ENCODE assay signal across 8 cellular contexts in the genomic region with DNA sequence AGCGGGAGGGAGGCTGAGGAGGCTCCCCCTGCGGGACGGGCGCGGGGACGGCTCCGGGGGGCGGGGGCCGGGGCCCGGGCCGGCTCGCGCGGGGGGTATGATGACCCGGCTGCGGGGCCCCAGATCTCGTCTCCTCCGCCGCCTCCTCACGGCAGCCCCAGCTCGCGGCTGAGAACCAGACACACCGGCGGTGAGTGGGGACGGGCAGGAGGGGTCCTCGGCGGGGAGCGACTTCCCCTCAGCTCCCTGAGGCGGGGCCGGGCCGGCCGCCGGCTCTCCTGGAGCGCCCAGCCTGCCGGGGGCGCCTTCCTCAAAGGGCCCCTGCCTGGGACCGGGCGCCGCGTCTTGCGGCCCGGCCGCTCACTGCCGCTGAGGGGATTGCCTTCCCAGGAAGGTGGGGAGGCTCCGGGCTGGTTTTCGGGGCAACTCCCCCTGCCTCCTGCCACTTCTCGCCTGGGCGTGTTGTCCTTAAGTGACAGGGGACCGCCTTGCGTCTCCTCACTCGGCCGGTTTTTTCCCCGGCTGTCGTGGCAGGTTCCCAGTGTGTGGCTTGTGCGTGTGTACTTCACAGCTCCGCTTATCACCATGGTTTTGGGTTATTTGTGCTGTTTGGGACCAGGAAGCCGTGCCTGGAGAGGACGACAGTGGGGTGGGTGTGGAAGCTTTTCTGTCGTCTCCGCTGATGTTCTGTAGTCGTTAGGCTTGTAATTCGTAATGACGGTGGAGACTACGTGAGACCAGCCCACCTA. TPM values are rescaled to one million over a fixed set of nuclear protein-coding genes. Genes with fewer than 3 reads are reported as not detected.
DNase-seq lines count a peak whose midpoint lies in the region; ATAC-seq and TF ChIP-seq lines count a peak whose summit lies in the region.

No MANE protein-coding gene starts in this region.

- no peaks in the 10 kb centered on the region for H3K9me3 Mint-ChIP-seq in dendritic cell treated with granulocyte-macrophage colony-stimulating factor and Interleukin-4, amounts not matched to agents 40 ng/mL and 50 ng/mL, for 4 days

- H3K9me3 ChIP-seq in lung (ENCODE audit: control insufficient read depth in 2 of 2, insufficient read depth in 1 of 2, low read length in 1 of 2) = no peaks in the 10 kb centered on the region

- H3K27ac ChIP-seq in lung (ENCODE audit: low read depth in 1 of 2, low read length in 1 of 2) = peak overlapping the region; percentile 95 to 100

- no peaks in the 10 kb centered on the region for H3K27me3 ChIP-seq in GM06990 (replicated peaks; ENCODE audit: control insufficient read depth, insufficient read depth, low read length)
- no peaks in the 10 kb centered on the region for H3K27me3 ChIP-seq in lung (ENCODE audit: control insufficient read depth, insufficient read depth)

- peak overlapping the region; percentile 98 for H3K27ac Mint-ChIP-seq in dendritic cell treated with granulocyte-macrophage colony-stimulating factor and Interleukin-4, amounts not matched to agents 40 ng/mL and 50 ng/mL, for 4 days

- TF ChIP-seq CTCF in GM06990 (IDR thresholded peaks at IDR 0.05; ENCODE audit: insufficient read depth, low read length, poor library complexity, severe bottlenecking) (peak; percentile 22), lung (IDR thresholded peaks at IDR 0.05; ENCODE audit: control extremely low read depth, extremely low read depth) (no peak)

- no peaks in the 10 kb centered on the region for H3K27me3 Mint-ChIP-seq in dendritic cell treated with granulocyte-macrophage colony-stimulating factor and Interleukin-4, amounts not matched to agents 40 ng/mL and 50 ng/mL, for 4 days

- H3K4me1 Mint-ChIP-seq in dendritic cell treated with granulocyte-macrophage colony-stimulating factor and Interleukin-4, amounts not matched to agents 40 ng/mL and 50 ng/mL, for 4 days (ENCODE audit: low read depth) = peaks cover 63% of the 10 kb centered on the region

- H3K36me3 Mint-ChIP-seq in dendritic cell treated with granulocyte-macrophage colony-stimulating factor and Interleukin-4, amounts not matched to agents 40 ng/mL and 50 ng/mL, for 4 days (ENCODE audit: low read depth) = peaks cover 34% of the 10 kb centered on the region

- intact Hi-C loops in dendritic cell treated with granulocyte-macrophage colony-stimulating factor and Interleukin-4, amounts not matched to agents 40 ng/mL and 50 ng/mL, for 4 days (cut with micrococcal nuclease) = loop anchor here (1.0 to 5.0 kb wide), 3 partner anchors 25 to 118 kb away; a partner anchor contains a TSS

- peak; percentile 69 for DNase-seq in GM06990 (ENCODE audit: extremely low read depth, insufficient read length)
- DNase-seq in KBM-7 = peak; percentile 62
- peak; percentile 32 to 57 for DNase-seq in activated CD4-positive, alpha-beta T cell treated with anti-CD3 and anti-CD28 coated beads, Interleukin-2, amount 50 U/mL, for 24 hours (ENCODE audit: low read depth in 1 of 2, low spot score in 1 of 2)
- peak; percentile 57 for DNase-seq in lung (ENCODE audit: low spot score)
- DNase-seq in stimulated activated CD8-positive, alpha-beta memory T cell treated with anti-CD3 and anti-CD28 coated beads, Interleukin-15, amount 100 ng/mL, for 1 hour (ENCODE audit: low read depth) = peak; percentile 27
- no peak for DNase-seq in putamen (ENCODE audit: low spot score)

- WGBS in lung, 2 donors = 0 to 1% methylated on average over 41 to 64 of the region's 64 CpGs

- H3K4me3 ChIP-seq in GM06990 (replicated peaks; ENCODE audit: low read depth, low read length) (peak overlapping the region; percentile 72), lung (peak overlapping the region; percentile 92)

- ATAC-seq in GM21619 (IDR thresholded peaks at IDR 0.05; ENCODE audit: unreplicated experiment) (peak; percentile 29), lung (ENCODE audit: insufficient read depth, low FRiP score) (peak; percentile 43)

- H3K4me3 Mint-ChIP-seq in dendritic cell treated with granulocyte-macrophage colony-stimulating factor and Interleukin-4, amounts not matched to agents 40 ng/mL and 50 ng/mL, for 4 days = peak overlapping the region; percentile 97

- in situ Hi-C loops in KBM-7 (cut with MboI; ENCODE audit: low pct_unique_long_range_greater_than_20kb, low sequenced_read_pairs) = no loop called here

- H3K36me3 ChIP-seq in GM06990 (ENCODE audit: control insufficient read depth, insufficient read depth, low read length) (no peaks in the 10 kb centered on the region), lung (ENCODE audit: control insufficient read depth in 2 of 2, insufficient read depth in 2 of 2, low read length in 2 of 2) (no peaks in the 10 kb centered on the region)

- H3K4me1 ChIP-seq in lung (ENCODE audit: control insufficient read depth in 2 of 2, insufficient read depth in 2 of 2, low read length in 2 of 2) = peaks cover 0 to 4% of the 10 kb centered on the region in 2 donors

RNA-seq across cellular contexts. Expression of a gene that starts 0.8 kb away (rescaled TPM):
- total RNA-seq in lung = 10 to 100 TPM; 84.1 to 87.2 TPM
- 10 to 100 TPM; 10.9 to 25.0 TPM for polyA plus RNA-seq in lung

RNA-seq across cellular contexts. Expression of a gene that starts 24.8 kb away (rescaled TPM):
- total RNA-seq in lung = 1 to 10 TPM; 4.9 to 7.8 TPM
- polyA plus RNA-seq in lung = 1 to 10 TPM; 2.6 to 5.5 TPM

RNA-seq across cellular contexts. Expression of a gene that starts 25.3 kb away (rescaled TPM):
- 10 to 100 TPM; 24.2 to 43.9 TPM for total RNA-seq in lung
- polyA plus RNA-seq in lung = 10 to 100 TPM; 12.8 to 13.5 TPM

RNA-seq across cellular contexts. Expression of a gene that starts 42.5 kb away (rescaled TPM):
- total RNA-seq in lung = 1 to 10 TPM; 3.2 to 3.3 TPM
- 1 to 10 TPM; 1.9 to 7.0 TPM for polyA plus RNA-seq in lung

RNA-seq across cellular contexts. Expression of a gene that starts 49.4 kb away (rescaled TPM):
- 100 to 1,000 TPM in 1 of 2 donors, 10 to 100 TPM in 1; 27.4 to 108 TPM for total RNA-seq in lung
- polyA plus RNA-seq in lung = 10 to 100 TPM in 1 of 2 donors, 1 to 10 TPM in 1; 9.7 to 11.6 TPM
